32 cellular contexts compared by ENCODE assay signal in genomic region chr5:26031481-26031880, GRCh38.
"Had no signal": no experiment of that assay in that cellular context is flagged by ENCODE, and none has a peak within 500 bp of the region (broad histone marks: within the 10 kb centered on the region; RNA-seq: fewer than 3 reads in every experiment).

No MANE protein-coding gene starts in this region.

- H3K27me3 Mint-ChIP-seq: naive thymus-derived CD4-positive, alpha-beta T cell; natural killer cell treated with Interleukin-12 subunit alpha and Interleukin-12 subunit beta and Interleukin-15 and Interleukin-18, amount 100 ng/mL, for 72 hours; stimulated activated memory B cell treated with anti-CD40 and anti-IgM and Interleukin-4, amounts not matched to agents 10 μg/mL and 1 μg/mL and 100 μg/mL, for 72 hours; stimulated activated naive CD8-positive, alpha-beta T cell treated with anti-CD3 and anti-CD28 coated beads, Interleukin-15, amount 100 ng/mL, for 72 hours had no signal

- H3K4me3 Mint-ChIP-seq: naive thymus-derived CD4-positive, alpha-beta T cell; natural killer cell treated with Interleukin-12 subunit alpha and Interleukin-12 subunit beta and Interleukin-15 and Interleukin-18, amount 100 ng/mL, for 72 hours; neural crest cell; stimulated activated memory B cell treated with anti-CD40 and anti-IgM and Interleukin-4, amounts not matched to agents 10 μg/mL and 1 μg/mL and 100 μg/mL, for 72 hours; stimulated activated naive CD8-positive, alpha-beta T cell treated with anti-CD3 and anti-CD28 coated beads, Interleukin-15, amount 100 ng/mL, for 72 hours had no signal

- H3K36me3 Mint-ChIP-seq: naive thymus-derived CD4-positive, alpha-beta T cell; natural killer cell treated with Interleukin-12 subunit alpha and Interleukin-12 subunit beta and Interleukin-15 and Interleukin-18, amount 100 ng/mL, for 72 hours; stimulated activated memory B cell treated with anti-CD40 and anti-IgM and Interleukin-4, amounts not matched to agents 10 μg/mL and 1 μg/mL and 100 μg/mL, for 72 hours had no signal

- ATAC-seq: left colon; left lung; mucosa of descending colon; naive thymus-derived CD4-positive, alpha-beta T cell; natural killer cell treated with Interleukin-12 subunit alpha and Interleukin-12 subunit beta and Interleukin-15 and Interleukin-18, amount 100 ng/mL, for 72 hours; pancreas; right cardiac atrium; sciatic nerve; stimulated activated memory B cell treated with anti-CD40 and anti-IgM and Interleukin-4, amounts not matched to agents 10 μg/mL and 1 μg/mL and 100 μg/mL, for 72 hours; stimulated activated naive CD8-positive, alpha-beta T cell treated with anti-CD3 and anti-CD28 coated beads, Interleukin-15, amount 100 ng/mL, for 72 hours had no signal

- DNase-seq: hippocampal formation; kidney; left colon; left lung; lower lobe of right lung; mammary epithelial cell; mesenchymal stem cell; midbrain; mucosa of descending colon; naive thymus-derived CD4-positive, alpha-beta T cell; nucleus accumbens; pancreas; posterior cingulate gyrus; retina; right cardiac atrium; spleen; stimulated activated CD4-positive, alpha-beta T cell treated with anti-CD3 and anti-CD28 coated beads, Interleukin-1b, Interleukin-23, amount 100 ng/mL, for 48 hours; stimulated activated CD4-positive, alpha-beta T cell treated with anti-CD3 and anti-CD28 coated beads, Interleukin-2, amount 100 ng/mL, for 48 hours; stimulated activated CD4-positive, alpha-beta T cell treated with anti-CD3 and anti-CD28 coated beads, Interleukin-4, amount 100 ng/mL, for 4 hours; stimulated activated CD8-positive, alpha-beta memory T cell treated with anti-CD3 and anti-CD28 coated beads, Interleukin-4, amount 100 ng/mL, for 48 hours; stimulated activated naive CD4-positive, alpha-beta T cell treated with Interleukin-2 at 50 U/mL for 16 hours; stimulated activated naive CD8-positive, alpha-beta T cell treated with anti-CD3 and anti-CD28 coated beads, Interleukin-15, amount 100 ng/mL, for 72 hours; substantia nigra; upper lobe of left lung had no signal

- H3K27ac Mint-ChIP-seq: naive thymus-derived CD4-positive, alpha-beta T cell; natural killer cell treated with Interleukin-12 subunit alpha and Interleukin-12 subunit beta and Interleukin-15 and Interleukin-18, amount 100 ng/mL, for 72 hours; stimulated activated memory B cell treated with anti-CD40 and anti-IgM and Interleukin-4, amounts not matched to agents 10 μg/mL and 1 μg/mL and 100 μg/mL, for 72 hours; stimulated activated naive CD8-positive, alpha-beta T cell treated with anti-CD3 and anti-CD28 coated beads, Interleukin-15, amount 100 ng/mL, for 72 hours had no signal

- H3K27me3 ChIP-seq: left lung, pancreas, spleen, tibial nerve, upper lobe of left lung, vagina had no signal

- H3K4me3 ChIP-seq: left lung, lower lobe of right lung, mucosa of descending colon, pancreas, prostate gland, skin epidermis, spleen, tibial nerve, upper lobe of left lung, vagina had no signal

- H3K9me3 Mint-ChIP-seq: stimulated activated memory B cell treated with anti-CD40 and anti-IgM and Interleukin-4, amounts not matched to agents 10 μg/mL and 1 μg/mL and 100 μg/mL, for 72 hours had no signal

- H3K27ac ChIP-seq: left lung, lower lobe of right lung, pancreas, prostate gland, skin epidermis, spleen, tibial nerve, upper lobe of left lung, vagina had no signal

- H3K36me3 ChIP-seq: left lung, lower lobe of right lung, pancreas, prostate gland, spleen, tibial nerve, upper lobe of left lung, vagina had no signal

- H3K4me1 Mint-ChIP-seq: naive thymus-derived CD4-positive, alpha-beta T cell; neural crest cell; stimulated activated memory B cell treated with anti-CD40 and anti-IgM and Interleukin-4, amounts not matched to agents 10 μg/mL and 1 μg/mL and 100 μg/mL, for 72 hours; stimulated activated naive CD8-positive, alpha-beta T cell treated with anti-CD3 and anti-CD28 coated beads, Interleukin-15, amount 100 ng/mL, for 72 hours had no signal

- H3K4me1 ChIP-seq: left lung, lower lobe of right lung, pancreas, prostate gland, spleen, tibial nerve, upper lobe of left lung, vagina had no signal

- H3K9me3 ChIP-seq: left lung, lower lobe of right lung, pancreas, prostate gland, tibial nerve, upper lobe of left lung, vagina had no signal
